Comparison of ENCODE assay signal across 11 cellular contexts in genomic region chr2:20145497-20146193, GRCh38.
A peak's percentile ranks its signal among the peaks of the same experiment; 100 is the strongest.
DNase-seq lines count a peak whose midpoint lies in the region; ATAC-seq and TF ChIP-seq lines count a peak whose summit lies in the region.
"Had no signal": no experiment of that assay in that cellular context is flagged by ENCODE, and none has a peak within 500 bp of the region (broad histone marks: within the 10 kb centered on the region; RNA-seq: fewer than 3 reads in every experiment).

No MANE protein-coding gene starts in this region.

- peak overlapping the region; percentile 21; the same call in 1 of the 2 replicates for H3K9ac ChIP-seq in Karpas-422 (ENCODE audit: low read length)

- no peak overlapping the region for H3K4me3 Mint-ChIP-seq in activated CD4-positive, alpha-beta memory T cell treated with anti-CD3 and anti-CD28 coated beads for 36 hours
- no peak overlapping the region for H3K4me3 Mint-ChIP-seq in activated CD4-positive, alpha-beta memory T cell treated with anti-CD3 and anti-CD28 coated beads, Interleukin-2, amount 10 ng/mL, durations not matched to agents 7 days and 5 days
- H3K4me3 Mint-ChIP-seq in stimulated activated memory B cell treated with anti-CD40 and anti-IgM and Interleukin-4, amounts not matched to agents 10 μg/mL and 1 μg/mL and 100 μg/mL, for 72 hours: no peak overlapping the region

- no peaks in the 10 kb centered on the region for H3K9me3 ChIP-seq in HEK293 (ENCODE audit: control insufficient read depth, insufficient read depth, low read depth, low read length)
- H3K9me3 ChIP-seq in Karpas-422 (ENCODE audit: low read length): no peaks in the 10 kb centered on the region
- H3K9me3 ChIP-seq: vagina had no signal

- no peaks in the 10 kb centered on the region for H3K27me3 ChIP-seq in Karpas-422 (ENCODE audit: low read length)
- H3K27me3 ChIP-seq: vagina had no signal

- H3K4me1 ChIP-seq in HEK293 (ENCODE audit: control insufficient read depth, insufficient read depth, low read length): no peaks in the 10 kb centered on the region; the same call in 1 of the 2 replicates
- H3K4me1 ChIP-seq in Karpas-422 (ENCODE audit: low read length): peaks cover 66% of the 10 kb centered on the region

- no peak overlapping the region; the same call in 1 of the 2 replicates for H2AFZ ChIP-seq in Karpas-422 (ENCODE audit: low read length)

- H3K79me2 ChIP-seq in Karpas-422 (ENCODE audit: low read length): no peaks in the 10 kb centered on the region

- H3K4me3 ChIP-seq in HEK293 (ENCODE audit: low read depth, low read length) (no peak overlapping the region), Karpas-422 (ENCODE audit: low read length) (no peak overlapping the region)
- H3K4me3 ChIP-seq: vagina had no signal

- no peaks in the 10 kb centered on the region for H4K20me1 ChIP-seq in Karpas-422 (ENCODE audit: insufficient read depth, low read depth, low read length)

- H3K36me3 ChIP-seq in HEK293 (ENCODE audit: control insufficient read depth in 2 of 2, insufficient read depth in 1 of 2, low read length in 2 of 2) (no peaks in the 10 kb centered on the region), Karpas-422 (ENCODE audit: insufficient read depth, low read length) (no peaks in the 10 kb centered on the region)
- H3K36me3 ChIP-seq: vagina had no signal

- H3K27me3 Mint-ChIP-seq in activated CD4-positive, alpha-beta memory T cell treated with anti-CD3 and anti-CD28 coated beads for 36 hours: peaks cover 14% of the 10 kb centered on the region
- peaks cover 32% of the 10 kb centered on the region for H3K27me3 Mint-ChIP-seq in activated CD4-positive, alpha-beta memory T cell treated with anti-CD3 and anti-CD28 coated beads, Interleukin-2, amount 10 ng/mL, durations not matched to agents 7 days and 5 days
- H3K27me3 Mint-ChIP-seq in stimulated activated memory B cell treated with anti-CD40 and anti-IgM and Interleukin-4, amounts not matched to agents 10 μg/mL and 1 μg/mL and 100 μg/mL, for 72 hours: peaks cover 60% of the 10 kb centered on the region

- DNase-seq in activated CD4-positive, alpha-beta memory T cell treated with anti-CD3 and anti-CD28 coated beads for 36 hours: peak; percentile 25
- no peak for DNase-seq in activated CD4-positive, alpha-beta memory T cell treated with anti-CD3 and anti-CD28 coated beads, Interleukin-2, amount 10 ng/mL, durations not matched to agents 7 days and 5 days
- DNase-seq in Karpas-422: no peak
- no peak for DNase-seq in G401 (ENCODE audit: low spot score)
- DNase-seq in LoVo (ENCODE audit: low spot score): no peak
- DNase-seq in NCI-H526 treated with DMSO at 0.1 percent for 48 hours (lab: John Stamatoyannopoulos, UW): no peak
- DNase-seq: GOT3, NCI-H446 had no signal

- peak; percentile 80 for ATAC-seq in stimulated activated memory B cell treated with anti-CD40 and anti-IgM and Interleukin-4, amounts not matched to agents 10 μg/mL and 1 μg/mL and 100 μg/mL, for 72 hours

- H3K36me3 Mint-ChIP-seq in activated CD4-positive, alpha-beta memory T cell treated with anti-CD3 and anti-CD28 coated beads for 36 hours: no peaks in the 10 kb centered on the region
- no peaks in the 10 kb centered on the region for H3K36me3 Mint-ChIP-seq in activated CD4-positive, alpha-beta memory T cell treated with anti-CD3 and anti-CD28 coated beads, Interleukin-2, amount 10 ng/mL, durations not matched to agents 7 days and 5 days (ENCODE audit: low read depth)
- no peaks in the 10 kb centered on the region for H3K36me3 Mint-ChIP-seq in stimulated activated memory B cell treated with anti-CD40 and anti-IgM and Interleukin-4, amounts not matched to agents 10 μg/mL and 1 μg/mL and 100 μg/mL, for 72 hours

- POLR2A ChIA-PET in activated CD4-positive, alpha-beta memory T cell treated with anti-CD3 and anti-CD28 coated beads for 36 hours (lab: Charles Lee): no interaction called here
- POLR2A ChIA-PET in activated CD4-positive, alpha-beta memory T cell treated with anti-CD3 and anti-CD28 coated beads, Interleukin-2, amount 10 ng/mL, durations not matched to agents 7 days and 5 days (lab: Charles Lee): no interaction called here
- POLR2A ChIA-PET in HEK293 (lab: Yijun Ruan, JAX): no interaction called here

- no peak overlapping the region for H3K27ac ChIP-seq in HEK293 (ENCODE audit: extremely low read depth, low read depth, low read length)
- H3K27ac ChIP-seq in Karpas-422 (ENCODE audit: low read length): 0 out of 2 replicates have a peak overlapping the region, but pooled peaks have one; percentile 1
- H3K27ac ChIP-seq: vagina had no signal

- no peaks in the 10 kb centered on the region for H3K9me3 Mint-ChIP-seq in activated CD4-positive, alpha-beta memory T cell treated with anti-CD3 and anti-CD28 coated beads for 36 hours
- H3K9me3 Mint-ChIP-seq in activated CD4-positive, alpha-beta memory T cell treated with anti-CD3 and anti-CD28 coated beads, Interleukin-2, amount 10 ng/mL, durations not matched to agents 7 days and 5 days: no peaks in the 10 kb centered on the region
- H3K9me3 Mint-ChIP-seq in stimulated activated memory B cell treated with anti-CD40 and anti-IgM and Interleukin-4, amounts not matched to agents 10 μg/mL and 1 μg/mL and 100 μg/mL, for 72 hours: peaks cover 2% of the 10 kb centered on the region

- CTCF ChIA-PET in activated CD4-positive, alpha-beta memory T cell treated with anti-CD3 and anti-CD28 coated beads for 36 hours (lab: Charles Lee): no interaction called here
- CTCF ChIA-PET in activated CD4-positive, alpha-beta memory T cell treated with anti-CD3 and anti-CD28 coated beads, Interleukin-2, amount 10 ng/mL, durations not matched to agents 7 days and 5 days (lab: Charles Lee): no interaction called here
- CTCF ChIA-PET in HEK293 (lab: Yijun Ruan, JAX): interaction anchor here (0.6 to 1.6 kb wide), 2 partner anchors 10 to 261 kb away, joined by 3 to 4 read pairs; no protein-coding TSS in a partner anchor

- no peak overlapping the region for H3K27ac Mint-ChIP-seq in activated CD4-positive, alpha-beta memory T cell treated with anti-CD3 and anti-CD28 coated beads for 36 hours
- no peak overlapping the region for H3K27ac Mint-ChIP-seq in activated CD4-positive, alpha-beta memory T cell treated with anti-CD3 and anti-CD28 coated beads, Interleukin-2, amount 10 ng/mL, durations not matched to agents 7 days and 5 days
- H3K27ac Mint-ChIP-seq in stimulated activated memory B cell treated with anti-CD40 and anti-IgM and Interleukin-4, amounts not matched to agents 10 μg/mL and 1 μg/mL and 100 μg/mL, for 72 hours: no peak overlapping the region

- intact Hi-C loops in activated CD4-positive, alpha-beta memory T cell treated with anti-CD3 and anti-CD28 coated beads for 36 hours (cut with micrococcal nuclease): no loop called here

- H3K4me2 ChIP-seq in Karpas-422 (ENCODE audit: low read depth, low read length, poor library complexity, severe bottlenecking): peak overlapping the region; percentile 39

- H3K4me1 Mint-ChIP-seq in activated CD4-positive, alpha-beta memory T cell treated with anti-CD3 and anti-CD28 coated beads for 36 hours (ENCODE audit: low read depth): no peaks in the 10 kb centered on the region
- H3K4me1 Mint-ChIP-seq in activated CD4-positive, alpha-beta memory T cell treated with anti-CD3 and anti-CD28 coated beads, Interleukin-2, amount 10 ng/mL, durations not matched to agents 7 days and 5 days: peaks cover 2% of the 10 kb centered on the region
- H3K4me1 Mint-ChIP-seq in stimulated activated memory B cell treated with anti-CD40 and anti-IgM and Interleukin-4, amounts not matched to agents 10 μg/mL and 1 μg/mL and 100 μg/mL, for 72 hours: peaks cover 23% of the 10 kb centered on the region

- in situ Hi-C loops in G401 (cut with HindIII; ENCODE audit: low sequenced_read_pairs): no loop called here

- no peaks in the 10 kb centered on the region for H3K9me2 ChIP-seq in Karpas-422 (replicated peaks; ENCODE audit: insufficient read depth, low read length)

- no peak for TF ChIP-seq CTCF in HEK293 (tag by site-specific recombination; IDR thresholded peaks at IDR 0.05)

TF ChIP-seq in HEK293, 187 proteins besides CTCF, POLR2A, EP300 and RAD21 (continues in another document):
- no peak for TF ChIP-seq ZNF624 (tag by site-specific recombination; IDR thresholded peaks at IDR 0.05)
- no peak for TF ChIP-seq ZNF416 (tag by site-specific recombination; IDR thresholded peaks at IDR 0.05)
- TF ChIP-seq ZNF112 (tag by site-specific recombination; IDR thresholded peaks at IDR 0.05): no peak
- TF ChIP-seq ZNF670 (tag by site-specific recombination; IDR thresholded peaks at IDR 0.05; ENCODE audit: low read depth): no peak
- no peak for TF ChIP-seq ZNF24 (tag by site-specific recombination; IDR thresholded peaks at IDR 0.05)
- TF ChIP-seq ZNF341 (tag by site-specific recombination; IDR thresholded peaks at IDR 0.05; ENCODE audit: low read depth): no peak
- no peak for TF ChIP-seq ZNF561 (tag by site-specific recombination; IDR thresholded peaks at IDR 0.05; ENCODE audit: borderline replicate concordance)
- 0 out of 2 replicates have a peak, but pooled peaks have one; percentile 29 for TF ChIP-seq PRDM10 (tag by site-specific recombination; IDR thresholded peaks at IDR 0.05)
- no peak for TF ChIP-seq ZSCAN30 (tag by site-specific recombination; IDR thresholded peaks at IDR 0.05)
